In the genomic region with DNA sequence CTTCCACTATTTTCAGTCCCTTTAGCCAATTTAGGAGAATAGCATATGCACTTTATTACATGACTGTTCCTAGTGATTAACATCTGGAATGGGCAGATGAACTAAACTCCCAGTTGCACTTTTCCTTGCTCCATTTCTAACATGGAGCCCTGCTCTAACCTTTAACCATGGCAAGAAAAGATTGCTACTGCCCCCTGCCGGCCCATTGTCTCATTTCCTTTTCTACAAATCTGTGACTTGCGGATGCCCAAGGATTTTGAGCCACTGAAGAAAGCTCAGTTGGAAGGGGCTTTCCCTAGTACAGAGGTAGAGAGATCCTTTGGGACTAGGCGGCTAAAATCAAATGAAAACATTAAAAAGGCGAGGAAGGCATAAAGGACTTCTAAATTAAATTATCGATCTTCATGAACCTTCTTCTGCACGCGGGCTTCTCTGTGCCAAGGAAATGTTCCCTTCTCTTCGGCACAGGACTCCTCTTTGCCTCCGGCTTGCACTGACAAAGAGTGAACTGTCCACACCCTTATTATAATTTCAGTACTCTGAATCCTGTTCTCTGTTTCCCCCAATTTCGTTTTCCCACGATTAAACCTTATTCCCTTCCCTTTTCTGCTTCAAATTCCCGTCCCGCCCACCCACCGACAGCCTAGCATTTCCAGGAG, we compare ENCODE assay signal across 8 cellular contexts. TPM values are rescaled to one million over a fixed set of nuclear protein-coding genes. Genes with fewer than 3 reads are reported as not detected.
DNase-seq lines count a peak whose midpoint lies in the region; ATAC-seq and TF ChIP-seq lines count a peak whose summit lies in the region.

No MANE protein-coding gene starts in this region.

- peak; percentile 4 for DNase-seq in BJ (ENCODE audit: low read depth)
- peak; percentile 8 for DNase-seq in GM19240 (ENCODE audit: insufficient read length, low spot score)
- DNase-seq in NCI-H187 treated with DMSO at 0.1 percent for 48 hours (lab: John Stamatoyannopoulos, UW), result peak; percentile 1
- peak; percentile 82 for DNase-seq in activated CD4-positive, alpha-beta T cell treated with anti-CD3 and anti-CD28 coated beads, Interleukin-2, amount 10 ng/mL, durations not matched to agents 24 days and 14 days
- peak; percentile 77 for DNase-seq in endothelial cell (ENCODE audit: low spot score)
- DNase-seq in substantia nigra (lab: John Stamatoyannopoulos, UW), result peak in 39 of 49 donors; percentile 0 to 58 (median 13)

- no peak overlapping the region for H3K27ac Mint-ChIP-seq in activated CD4-positive, alpha-beta T cell treated with anti-CD3 and anti-CD28 coated beads, Interleukin-2, amount 10 ng/mL, durations not matched to agents 24 days and 14 days
- no peak overlapping the region for H3K27ac Mint-ChIP-seq in endothelial cell (ENCODE audit: unreplicated experiment)

- H3K4me1 Mint-ChIP-seq in activated CD4-positive, alpha-beta T cell treated with anti-CD3 and anti-CD28 coated beads, Interleukin-2, amount 10 ng/mL, durations not matched to agents 24 days and 14 days, result peaks cover 2% of the 10 kb centered on the region
- H3K4me1 Mint-ChIP-seq in endothelial cell (ENCODE audit: unreplicated experiment), result no peaks in the 10 kb centered on the region

- H3K9me3 Mint-ChIP-seq in activated CD4-positive, alpha-beta T cell treated with anti-CD3 and anti-CD28 coated beads, Interleukin-2, amount 10 ng/mL, durations not matched to agents 24 days and 14 days, result no peaks in the 10 kb centered on the region
- no peaks in the 10 kb centered on the region for H3K9me3 Mint-ChIP-seq in endothelial cell (ENCODE audit: unreplicated experiment)

- POLR2A ChIA-PET in BJ (lab: Charles Lee), result no interaction called here

- H3K27ac ChIP-seq in mesodermal cell (ENCODE audit: low read depth, low read length, severe bottlenecking) (no peak overlapping the region), substantia nigra (ENCODE audit: low read depth, low read length, poor library complexity, severe bottlenecking) (no peak overlapping the region)

- no peaks in the 10 kb centered on the region for H3K36me3 ChIP-seq in BJ (ENCODE audit: control insufficient read depth, insufficient read depth, low read length)
- no peaks in the 10 kb centered on the region for H3K36me3 ChIP-seq in mesodermal cell (ENCODE audit: control insufficient read depth, insufficient read depth, low read length)

- H3K4me1 ChIP-seq in mesodermal cell (ENCODE audit: control insufficient read depth, insufficient read depth, low read length, poor library complexity, severe bottlenecking), result no peaks in the 10 kb centered on the region

- H3K4me3 Mint-ChIP-seq in activated CD4-positive, alpha-beta T cell treated with anti-CD3 and anti-CD28 coated beads, Interleukin-2, amount 10 ng/mL, durations not matched to agents 24 days and 14 days, result peak overlapping the region; percentile 42
- peak overlapping the region; percentile 80 for H3K4me3 Mint-ChIP-seq in endothelial cell (ENCODE audit: unreplicated experiment)

- CTCF ChIA-PET in BJ (lab: Yijun Ruan, JAX), result interaction anchor here (0.6 to 1.4 kb wide), 6 partner anchors 32 to 447 kb away, joined by 3 to 5 read pairs (median 4); no protein-coding TSS in a partner anchor

- H3K4me3 ChIP-seq in BJ (ENCODE audit: low read depth, low read length) (peak overlapping the region; percentile 36), mesodermal cell (ENCODE audit: extremely low read depth, insufficient read depth, low read length, poor library complexity, severe bottlenecking) (peak overlapping the region; percentile 16)

- peak; percentile 50 for TF ChIP-seq CTCF in BJ (IDR thresholded peaks at IDR 0.05; ENCODE audit: insufficient read depth, low read depth, low read length)
- peak; percentile 64 for TF ChIP-seq CTCF in endothelial cell (IDR thresholded peaks at IDR 0.05; ENCODE audit: unreplicated experiment)

- WGBS in mesodermal cell (ENCODE audit: insufficient coverage in 2 of 2), 2 experiments, result 24 to 38% methylated on average over 5 to 8 of the region's 14 CpGs

- H3K36me3 Mint-ChIP-seq in activated CD4-positive, alpha-beta T cell treated with anti-CD3 and anti-CD28 coated beads, Interleukin-2, amount 10 ng/mL, durations not matched to agents 24 days and 14 days (ENCODE audit: low read depth), result no peaks in the 10 kb centered on the region
- H3K36me3 Mint-ChIP-seq in endothelial cell (ENCODE audit: low read depth, unreplicated experiment), result no peaks in the 10 kb centered on the region

- peaks cover 3% of the 10 kb centered on the region for H3K27me3 Mint-ChIP-seq in activated CD4-positive, alpha-beta T cell treated with anti-CD3 and anti-CD28 coated beads, Interleukin-2, amount 10 ng/mL, durations not matched to agents 24 days and 14 days
- no peaks in the 10 kb centered on the region for H3K27me3 Mint-ChIP-seq in endothelial cell (ENCODE audit: unreplicated experiment)

- no peaks in the 10 kb centered on the region for H3K9me3 ChIP-seq in mesodermal cell (ENCODE audit: control insufficient read depth, low read length)

- intact Hi-C loops in activated CD4-positive, alpha-beta T cell treated with anti-CD3 and anti-CD28 coated beads, Interleukin-2, amount 10 ng/mL, durations not matched to agents 24 days and 14 days (cut with micrococcal nuclease), result loop anchor here (1.0 to 2.0 kb wide), 2 partner anchors 434 to 489 kb away; no protein-coding TSS in a partner anchor

- no peaks in the 10 kb centered on the region for H3K27me3 ChIP-seq in BJ (ENCODE audit: control insufficient read depth, insufficient read depth, low read length)

- no peak for ATAC-seq in HG03469 (IDR thresholded peaks at IDR 0.05; ENCODE audit: unreplicated experiment)

RNA-seq across cellular contexts. Expression of a gene that starts 0.6 kb away (rescaled TPM):
- polyA plus RNA-seq in BJ (2011; rRNA removed), result not detected in 2 replicates
- not detected in 2 replicates for polyA minus RNA-seq in BJ (2011; rRNA and poly(A)+ RNA removed)
- not detected in 2 replicates for total RNA-seq in activated CD4-positive, alpha-beta T cell treated with anti-CD3 and anti-CD28 coated beads, Interleukin-2, amount 10 ng/mL, durations not matched to agents 24 days and 14 days
- total RNA-seq in endothelial cell (ENCODE audit: unreplicated experiment), result not detected
- polyA plus RNA-seq in mesodermal cell (2013, experiment 1 of 2), result 0.37 TPM
- not detected for polyA plus RNA-seq in mesodermal cell (2013, experiment 2 of 2)

Comparison
In these comparisons a context has a peak if more than half of its experiments do, and no peak if none do; other contexts are left out.
1. DNase-seq: peak in every context shown above with its lines; median percentile 82 in activated CD4-positive, alpha-beta T cell treated with anti-CD3 and anti-CD28 coated beads, Interleukin-2, amount 10 ng/mL, durations not matched to agents 24 days and 14 days; 77 in endothelial cell; 13 in substantia nigra; 8 in GM19240; 4 in BJ; 1 in NCI-H187 treated with DMSO at 0.1 percent for 48 hours.